20 cellular contexts compared by ENCODE assay signal in the genomic region with DNA sequence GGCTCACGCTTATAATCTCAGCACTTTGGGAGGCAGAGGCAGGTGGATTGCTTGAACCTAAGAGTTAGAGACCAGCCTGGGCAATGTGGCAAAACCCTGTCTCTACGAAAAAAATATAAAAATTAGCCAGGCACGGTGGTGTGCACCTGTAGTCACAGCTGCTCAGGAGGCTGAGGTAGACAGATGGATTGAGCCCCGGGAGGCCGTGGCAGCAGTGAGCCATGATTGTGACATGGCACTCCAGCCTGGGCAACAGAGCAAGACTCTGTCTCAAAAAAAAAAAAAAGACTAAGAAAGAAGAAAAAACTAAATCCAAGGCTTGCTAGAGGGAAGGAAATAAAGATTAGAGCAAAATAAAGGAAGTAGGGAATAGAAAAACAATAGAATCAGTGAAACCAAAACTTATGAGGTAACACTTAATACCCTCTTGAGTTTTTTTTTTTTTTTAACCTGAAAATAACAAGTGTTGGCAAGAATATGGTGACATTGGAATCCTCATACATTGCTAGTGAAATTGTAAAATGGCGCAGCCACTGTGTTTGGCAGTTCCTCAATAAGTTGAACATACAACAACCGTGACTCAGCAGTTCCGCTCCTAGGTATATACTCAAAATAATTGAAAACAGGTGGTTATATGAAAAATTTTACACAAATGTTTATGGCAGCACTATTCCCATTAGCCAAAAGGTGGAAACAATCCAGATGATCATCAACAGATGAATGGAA.
DNase-seq lines count a peak whose midpoint lies in the region; ATAC-seq and TF ChIP-seq lines count a peak whose summit lies in the region.
"Had no signal": no experiment of that assay in that cellular context is flagged by ENCODE, and none has a peak within 500 bp of the region (broad histone marks: within the 10 kb centered on the region; RNA-seq: fewer than 3 reads in every experiment).

No MANE protein-coding gene starts in this region.

- H3K27ac Mint-ChIP-seq in CD14-positive monocyte (peak overlapping the region in 4 of 7 donors; percentile 27 to 82 (median 54)), Caco-2 (ENCODE audit: unreplicated experiment) (peak overlapping the region; percentile 13), T-cell (peak overlapping the region; percentile 72 to 74)
- H3K27ac Mint-ChIP-seq: activated CD8-positive, alpha-beta T cell treated with anti-CD3 and anti-CD28 coated beads for 36 hours had no signal

- CTCF ChIA-PET in Caco-2 (lab: Charles Lee), result interaction anchor here (0.6 kb wide), 1 partner anchor 401 kb away, joined by 3 read pairs; no protein-coding TSS in a partner anchor
- CTCF ChIA-PET in T-cell (lab: Charles Lee), result no interaction called here

- H3K4me1 Mint-ChIP-seq in CD14-positive monocyte (peaks cover 30% of the 10 kb centered on the region), Caco-2 (ENCODE audit: low read depth, unreplicated experiment) (peaks cover 8% of the 10 kb centered on the region), T-cell (peaks cover 76 to 80% (median 77%) of the 10 kb centered on the region in 3 donors)

- BruUV-seq in Caco-2 (replicated peaks; lab: Mats Ljungman, UMichigan), result no TSS peak

- peaks cover 30 to 32% of the 10 kb centered on the region in 2 donors for H3K36me3 Mint-ChIP-seq in CD14-positive monocyte
- H3K36me3 Mint-ChIP-seq in Caco-2 (ENCODE audit: insufficient read depth, unreplicated experiment), result peaks cover 50% of the 10 kb centered on the region
- H3K36me3 Mint-ChIP-seq in T-cell, result peaks cover 63% of the 10 kb centered on the region

- TF ChIP-seq CTCF in CD14-positive monocyte (IDR thresholded peaks at IDR 0.05), result no peak
- no peak for TF ChIP-seq CTCF in Caco-2 (IDR thresholded peaks at IDR 0.05; ENCODE audit: insufficient read depth in 1 of 2, low read depth in 1 of 2, low read length in 1 of 2, severe bottlenecking in 1 of 2, unreplicated experiment in 1 of 2)

- DNase-seq in CD14-positive monocyte (ENCODE audit: low spot score) (no peak), Caco-2 (no peak), T-cell (no peak), fibroblast of peridontal ligament (ENCODE audit: extremely low read depth) (peak; percentile 29), substantia nigra (lab: John Stamatoyannopoulos, UW) (no peak), nucleus accumbens (lab: John Stamatoyannopoulos, UW) (no peak), NCI-H2081 (lab: John Stamatoyannopoulos, UW) (no peak)
- DNase-seq: activated CD8-positive, alpha-beta T cell treated with anti-CD3 and anti-CD28 coated beads for 36 hours; AML-193; cortex of kidney; heart left ventricle; midbrain; NCI-H146; NCI-H69; stimulated activated naive CD8-positive, alpha-beta T cell treated with anti-CD3 and anti-CD28 coated beads, Interleukin-15, Interleukin-2, amounts not matched to agents 100 U/mL and 50 U/mL, for 24 hours; trophoblast cell; WERI-Rb-1 had no signal

- ATAC-seq in T-cell (replicated peaks in 1 of 4), result no peak
- ATAC-seq: activated CD8-positive, alpha-beta T cell treated with anti-CD3 and anti-CD28 coated beads for 36 hours; heart left ventricle; left lobe of liver; stimulated activated naive CD8-positive, alpha-beta T cell treated with anti-CD3 and anti-CD28 coated beads, Interleukin-15, Interleukin-2, amounts not matched to agents 100 U/mL and 50 U/mL, for 24 hours had no signal

- no peaks in the 10 kb centered on the region for H3K4me1 ChIP-seq in Caco-2
- H3K4me1 ChIP-seq: prostate gland had no signal

- no peak overlapping the region for H3K27ac ChIP-seq in substantia nigra (ENCODE audit: low read depth, low read length, poor library complexity, severe bottlenecking)
- H3K27ac ChIP-seq: breast epithelium, heart left ventricle, prostate gland, WERI-Rb-1 had no signal

- POLR2A ChIA-PET in Caco-2 (lab: Charles Lee), result no interaction called here
- POLR2A ChIA-PET in T-cell (lab: Charles Lee), result no interaction called here

- H3K27me3 ChIP-seq in Caco-2 (replicated peaks; ENCODE audit: control insufficient read depth, insufficient read depth, low read length), result no peaks in the 10 kb centered on the region
- H3K27me3 ChIP-seq: breast epithelium, heart left ventricle had no signal

- H3K4me3 Mint-ChIP-seq in CD14-positive monocyte, result peak overlapping the region in 1 of 2 donors; percentile 35
- no peak overlapping the region for H3K4me3 Mint-ChIP-seq in Caco-2 (ENCODE audit: unreplicated experiment)
- H3K4me3 Mint-ChIP-seq in T-cell, result no peak overlapping the region
- H3K4me3 Mint-ChIP-seq: activated CD8-positive, alpha-beta T cell treated with anti-CD3 and anti-CD28 coated beads for 36 hours had no signal

- H3K9me3 Mint-ChIP-seq in CD14-positive monocyte (peaks cover 0 to 6% (median 3%) of the 10 kb centered on the region in 7 donors), Caco-2 (ENCODE audit: unreplicated experiment) (no peaks in the 10 kb centered on the region), T-cell (no peaks in the 10 kb centered on the region)

- intact Hi-C loops in CD14-positive monocyte (cut with micrococcal nuclease) (no loop called here), Caco-2 (cut with micrococcal nuclease; ENCODE audit: unreplicated experiment) (no loop called here)

- H3K9me3 ChIP-seq in Caco-2, result no peaks in the 10 kb centered on the region
- H3K9me3 ChIP-seq: breast epithelium, heart left ventricle, prostate gland had no signal

- no peak overlapping the region for H3K4me3 ChIP-seq in Caco-2 (ENCODE audit: low read depth, low read length)
- H3K4me3 ChIP-seq: breast epithelium, heart left ventricle, prostate gland had no signal

- H3K36me3 ChIP-seq in Caco-2 (ENCODE audit: control insufficient read depth, insufficient read depth, low read length), result no peaks in the 10 kb centered on the region; the same call in 1 of the 2 replicates
- H3K36me3 ChIP-seq: breast epithelium, prostate gland had no signal

- H3K27me3 Mint-ChIP-seq in CD14-positive monocyte (ENCODE audit: low read depth in 3 of 3) (no peaks in the 10 kb centered on the region), Caco-2 (ENCODE audit: insufficient read depth, unreplicated experiment) (no peaks in the 10 kb centered on the region), T-cell (no peaks in the 10 kb centered on the region)
- H3K27me3 Mint-ChIP-seq: activated CD8-positive, alpha-beta T cell treated with anti-CD3 and anti-CD28 coated beads for 36 hours had no signal

Comparison
In these comparisons a context has a peak if more than half of its experiments do, and no peak if none do; other contexts are left out.
1. H3K27ac Mint-ChIP-seq: peak in every context shown above with its lines; median percentile 73 in T-cell; 54 in CD14-positive monocyte; 13 in Caco-2.